Comparison of ENCODE assay signal across 13 cellular contexts in genomic region chr4:13783800-13784411, GRCh38.
A peak's percentile ranks its signal among the peaks of the same experiment; 100 is the strongest.
DNase-seq lines count a peak whose midpoint lies in the region; ATAC-seq and TF ChIP-seq lines count a peak whose summit lies in the region.
"Had no signal": no experiment of that assay in that cellular context is flagged by ENCODE, and none has a peak within 500 bp of the region (broad histone marks: within the 10 kb centered on the region; RNA-seq: fewer than 3 reads in every experiment).

No MANE protein-coding gene starts in this region.

- peak overlapping the region; percentile 44 for H3K18ac ChIP-seq in neuronal stem cell (ENCODE audit: low read length)

- no peak overlapping the region for H2BK120ac ChIP-seq in neuronal stem cell (ENCODE audit: low read depth, low read length)

- no peak overlapping the region for H3K4me2 ChIP-seq in neuronal stem cell (ENCODE audit: insufficient read depth, low read length, poor library complexity, severe bottlenecking)

- no peaks in the 10 kb centered on the region for H3K36me3 ChIP-seq in neuronal stem cell (replicated peaks in 1 of 2; ENCODE audit: control insufficient read depth in 2 of 2, insufficient read depth in 2 of 2, low read length in 2 of 2)

- no peak overlapping the region for H3K9ac ChIP-seq in neuronal stem cell (ENCODE audit: low read depth, low read length, poor library complexity)

- H3K23ac ChIP-seq in neuronal stem cell (ENCODE audit: low read depth, low read length, poor library complexity): no peak overlapping the region

- no CpG with 5 or more reads among the region's 8 CpGs for WGBS in neuronal stem cell (ENCODE audit: extremely low coverage in 2 of 2, insufficient read length in 2 of 2, insufficient replicate concordance in 1 of 2), 2 donors

- peak overlapping the region; percentile 47 for H3K14ac ChIP-seq in neuronal stem cell (ENCODE audit: low read length)

- no peak overlapping the region for H3K4ac ChIP-seq in neuronal stem cell (ENCODE audit: low read length)

- H4K91ac ChIP-seq in neuronal stem cell (ENCODE audit: low read depth, low read length, poor library complexity): no peak overlapping the region

- H2AK5ac ChIP-seq in neuronal stem cell (ENCODE audit: low read depth, low read length): no peak overlapping the region

- ATAC-seq in GM18868 (IDR thresholded peaks at IDR 0.05; ENCODE audit: unreplicated experiment) (peak; percentile 73), HG03469 (IDR thresholded peaks at IDR 0.05; ENCODE audit: unreplicated experiment) (peak; percentile 93)
- ATAC-seq: Panc1 had no signal

- H3K4me1 ChIP-seq in neuronal stem cell (ENCODE audit: control insufficient read depth in 2 of 2, insufficient read depth in 1 of 2, low read depth in 1 of 2, low read length in 2 of 2): peaks cover 0 to 4% of the 10 kb centered on the region in 2 donors

- H4K8ac ChIP-seq in neuronal stem cell (ENCODE audit: low read depth, low read length): no peak overlapping the region

- H2AFZ ChIP-seq in neuronal stem cell (ENCODE audit: low read length): peak overlapping the region; percentile 52

- no peak for TF ChIP-seq CTCF in epithelial cell of esophagus (IDR thresholded peaks at IDR 0.05; ENCODE audit: insufficient read depth, low read depth, low read length, missing control alignments)

- no peak overlapping the region for H2BK12ac ChIP-seq in neuronal stem cell (ENCODE audit: low read length)

- H3K9me3 ChIP-seq in neuronal stem cell (replicated peaks in 1 of 2; ENCODE audit: control insufficient read depth in 2 of 2, insufficient read depth in 1 of 2, low read depth in 1 of 2, low read length in 2 of 2): no peaks in the 10 kb centered on the region

- H2BK5ac ChIP-seq in neuronal stem cell (ENCODE audit: low read length): no peak overlapping the region

- H3K27me3 ChIP-seq in neuronal stem cell (ENCODE audit: control insufficient read depth in 3 of 3, insufficient read depth in 3 of 3, low read depth in 1 of 3, low read length in 3 of 3): no peaks in the 10 kb centered on the region

- no peak overlapping the region for H2BK15ac ChIP-seq in neuronal stem cell (ENCODE audit: low read length)

- H3K4me3 ChIP-seq in epithelial cell of esophagus (ENCODE audit: low read length): no peak overlapping the region
- H3K4me3 ChIP-seq in neuronal stem cell (ENCODE audit: low read length in 2 of 2): no peak overlapping the region

- no peaks in the 10 kb centered on the region for H3K79me1 ChIP-seq in neuronal stem cell (ENCODE audit: low read depth, low read length)

- peak; percentile 55 for DNase-seq in epithelial cell of esophagus (ENCODE audit: low read depth)
- DNase-seq in neuronal stem cell (ENCODE audit: low spot score): no peak
- DNase-seq in iPS-NIHi11 (ENCODE audit: low spot score): no peak
- DNase-seq in EL: no peak
- no peak for DNase-seq in HPDE6-E6E7 (ENCODE audit: extremely low spot score)
- no peak for DNase-seq in AG20443 (ENCODE audit: low spot score)
- DNase-seq: activated B cell treated with CpG ODN at 0.5 μM for 24 hours; CD4-positive, alpha-beta T cell; NCI-H1930; stimulated activated CD4-positive, alpha-beta T cell treated with anti-CD3 and anti-CD28 coated beads, Interleukin-4, amount 100 ng/mL, for 24 hours had no signal

- no peak overlapping the region for H3K27ac ChIP-seq in neuronal stem cell (replicated peaks; ENCODE audit: low read length)
